9 cellular contexts compared by ENCODE assay signal in genomic region chr18:21241224-21242131, GRCh38. TPM values are rescaled to one million over a fixed set of nuclear protein-coding genes. Genes with fewer than 3 reads are reported as not detected.
DNase-seq lines count a peak whose midpoint lies in the region; ATAC-seq and TF ChIP-seq lines count a peak whose summit lies in the region.
"Had no signal": no experiment of that assay in that cellular context is flagged by ENCODE, and none has a peak within 500 bp of the region (broad histone marks: within the 10 kb centered on the region; RNA-seq: fewer than 3 reads in every experiment).

No MANE protein-coding gene starts in this region.

- no peak for ATAC-seq in GM18907 (IDR thresholded peaks at IDR 0.05; ENCODE audit: unreplicated experiment)
- ATAC-seq in GM18517 (IDR thresholded peaks at IDR 0.05; ENCODE audit: unreplicated experiment) = no peak

- no peak overlapping the region for H3K27ac ChIP-seq in CD8-positive, alpha-beta memory T cell (ENCODE audit: low read depth, low read length)

- CTCF ChIA-PET in CD8-positive, alpha-beta memory T cell (lab: Charles Lee) = no interaction called here

- H3K27me3 ChIP-seq in CD8-positive, alpha-beta memory T cell (ENCODE audit: insufficient read depth, low read length, poor library complexity, severe bottlenecking) = peaks cover 6% of the 10 kb centered on the region
- peaks cover 3% of the 10 kb centered on the region; the same call in 1 of the 2 replicates for H3K27me3 ChIP-seq in MG63

- H3K4me3 Mint-ChIP-seq in CD8-positive, alpha-beta memory T cell = peak overlapping the region in 4 of 7 donors; percentile 28 to 69 (median 36)
- peak overlapping the region; percentile 55 for H3K4me3 Mint-ChIP-seq in osteocyte (ENCODE audit: unreplicated experiment)
- H3K4me3 Mint-ChIP-seq: T-helper 1 cell treated with Interleukin-12 subunit alpha and Interleukin-12 subunit beta and Interleukin-4 antibody, amounts not matched to agents 30 μg/mL and 1 μg/mL, for 36 hours had no signal

- peaks cover 7 to 14% (median 11%) of the 10 kb centered on the region in 3 donors for H3K4me1 Mint-ChIP-seq in CD8-positive, alpha-beta memory T cell
- peaks cover 17% of the 10 kb centered on the region for H3K4me1 Mint-ChIP-seq in osteocyte (ENCODE audit: unreplicated experiment)

- H3K36me3 ChIP-seq in CD8-positive, alpha-beta memory T cell (ENCODE audit: insufficient read depth, low read length) = no peaks in the 10 kb centered on the region
- no peaks in the 10 kb centered on the region for H3K36me3 ChIP-seq in MG63

- peak overlapping the region in 1 of 8 donors; percentile 34 for H3K27ac Mint-ChIP-seq in CD8-positive, alpha-beta memory T cell
- H3K27ac Mint-ChIP-seq in osteocyte (ENCODE audit: unreplicated experiment) = no peak overlapping the region
- H3K27ac Mint-ChIP-seq: T-helper 1 cell treated with Interleukin-12 subunit alpha and Interleukin-12 subunit beta and Interleukin-4 antibody, amounts not matched to agents 30 μg/mL and 1 μg/mL, for 36 hours had no signal

- no peaks in the 10 kb centered on the region for H3K4me1 ChIP-seq in CD8-positive, alpha-beta memory T cell (ENCODE audit: insufficient read depth, low read length)

- TF ChIP-seq CTCF in fibroblast of pulmonary artery (IDR thresholded peaks at IDR 0.05; ENCODE audit: low read length, missing control alignments) = no peak
- no peak for TF ChIP-seq CTCF in osteocyte (IDR thresholded peaks at IDR 0.05)

- no peaks in the 10 kb centered on the region for H3K9me3 ChIP-seq in CD8-positive, alpha-beta memory T cell (ENCODE audit: low read length)
- no peaks in the 10 kb centered on the region for H3K9me3 ChIP-seq in MG63

- POLR2A ChIA-PET in CD8-positive, alpha-beta memory T cell (lab: Charles Lee) = no interaction called here

- no peak for DNase-seq in CD8-positive, alpha-beta memory T cell
- no peak for DNase-seq in MG63
- no peak for DNase-seq in fibroblast of pulmonary artery (ENCODE audit: low read depth)
- DNase-seq in osteocyte (ENCODE audit: extremely low spot score, unreplicated experiment) = no peak
- DNase-seq in globus pallidus (ENCODE audit: low spot score) = no peak
- no peak for DNase-seq in activated CD8-positive, alpha-beta memory T cell treated with anti-CD3 and anti-CD28 coated beads, Interleukin-2, amount 50 U/mL, for 48 hours

- H3K36me3 Mint-ChIP-seq in CD8-positive, alpha-beta memory T cell = no peaks in the 10 kb centered on the region
- H3K36me3 Mint-ChIP-seq in osteocyte (ENCODE audit: unreplicated experiment) = no peaks in the 10 kb centered on the region

- peaks cover 0 to 5% (median 0%) of the 10 kb centered on the region in 5 donors for H3K9me3 Mint-ChIP-seq in CD8-positive, alpha-beta memory T cell
- H3K9me3 Mint-ChIP-seq in osteocyte (ENCODE audit: unreplicated experiment) = no peaks in the 10 kb centered on the region
- H3K9me3 Mint-ChIP-seq: T-helper 1 cell treated with Interleukin-12 subunit alpha and Interleukin-12 subunit beta and Interleukin-4 antibody, amounts not matched to agents 30 μg/mL and 1 μg/mL, for 36 hours had no signal

- no peak overlapping the region for H3K4me3 ChIP-seq in CD8-positive, alpha-beta memory T cell (ENCODE audit: low read length)
- H3K4me3 ChIP-seq in MG63 = peak overlapping the region; percentile 31
- H3K4me3 ChIP-seq in fibroblast of pulmonary artery (replicated peaks; ENCODE audit: low read depth, low read length) = peak overlapping the region; percentile 28

- peaks cover 34 to 68% of the 10 kb centered on the region in 2 donors for H3K27me3 Mint-ChIP-seq in CD8-positive, alpha-beta memory T cell
- peaks cover 72% of the 10 kb centered on the region for H3K27me3 Mint-ChIP-seq in osteocyte (ENCODE audit: unreplicated experiment)

RNA-seq across cellular contexts. Expression of gene GREB1L, which starts 0.6 kb away (rescaled TPM):
- total RNA-seq in CD8-positive, alpha-beta memory T cell = not detected
- 0.13 TPM for polyA plus RNA-seq in CD8-positive, alpha-beta memory T cell
- 0.07 and 2.7 TPM in 2 replicates for total RNA-seq in MG63 (2014; rRNA removed; shearing (Covaris generic); ENCODE audit: low replicate concordance)
- total RNA-seq in osteocyte = 0.60 and 0.70 TPM in 2 replicates
